9 cellular contexts compared by ENCODE assay signal in genomic region chrX:119981286-119982070, GRCh38. TPM values are rescaled to one million over a fixed set of nuclear protein-coding genes. Genes with fewer than 3 reads are reported as not detected.
DNase-seq lines count a peak whose midpoint lies in the region; ATAC-seq and TF ChIP-seq lines count a peak whose summit lies in the region.
"Had no signal": no experiment of that assay in that cellular context is flagged by ENCODE, and none has a peak within 500 bp of the region (broad histone marks: within the 10 kb centered on the region; RNA-seq: fewer than 3 reads in every experiment).

No MANE protein-coding gene starts in this region.

- no peak for ATAC-seq in HG03025 (IDR thresholded peaks at IDR 0.05; ENCODE audit: low FRiP score, unreplicated experiment)

- peak; percentile 73 for TF ChIP-seq CTCF in 22Rv1 (IDR thresholded peaks at IDR 0.05)
- peak; percentile 56 for TF ChIP-seq CTCF in astrocyte of the spinal cord (IDR thresholded peaks at IDR 0.05; ENCODE audit: low read depth, low read length)

- in situ Hi-C loops in astrocyte of the spinal cord (cut with HindIII; ENCODE audit: low sequenced_read_pairs), result no loop called here

- no peak overlapping the region for H3K4me3 ChIP-seq in astrocyte of the spinal cord (ENCODE audit: low read depth, low read length)

- peak; percentile 46 for DNase-seq in ELR (ENCODE audit: low read depth)
- DNase-seq in NCI-H2029 (lab: John Stamatoyannopoulos, UW), result peak; percentile 48
- DNase-seq in astrocyte of the spinal cord (ENCODE audit: low read depth, low spot score), result no peak
- DNase-seq in myocyte (ENCODE audit: low read depth), result peak; percentile 17
- DNase-seq in HK-2 (ENCODE audit: unreplicated experiment), result no peak
- DNase-seq in globus pallidus (ENCODE audit: low spot score), result no peak
- DNase-seq: stimulated activated naive B cell treated with anti-CD40 and anti-IgM and Interleukin-4, amounts not matched to agents 10 μg/mL and 1 μg/mL and 100 μg/mL, for 72 hours had no signal

- no peak overlapping the region for H3K27ac ChIP-seq in 22Rv1

RNA-seq across cellular contexts. Expression of gene NKAP, which starts 37.9 kb away (rescaled TPM):
- total RNA-seq in myocyte, result 3.8 and 4.7 TPM in 2 replicates
- polyA plus RNA-seq in myocyte (2012), result 4.3 TPM

Comparison
In these comparisons a context has a peak if more than half of its experiments do, and no peak if none do; other contexts are left out.
1. DNase-seq: peak in ELR (single experiment), NCI-H2029 (single experiment) and myocyte (single experiment); none in astrocyte of the spinal cord (single experiment), HK-2 (single experiment) and globus pallidus (single experiment).